1 cellular context compared by ENCODE assay signal in genomic region chr9:122394265-122395242, GRCh38.
TF ChIP-seq lines count a peak whose summit lies in the region.

No MANE protein-coding gene starts in this region.

TF ChIP-seq in K562, 482 proteins besides CTCF, POLR2A, EP300 and RAD21 (continued from another document):
- no peak for TF ChIP-seq MGA (IDR thresholded peaks at IDR 0.05)
- no peak for TF ChIP-seq MECOM (CRISPR knock-in tag; IDR thresholded peaks at IDR 0.05)
- no peak for TF ChIP-seq E2F1 (CRISPR knock-in tag; IDR thresholded peaks at IDR 0.05)
- peak; percentile 52; the same call in 1 of the 2 replicates for TF ChIP-seq JUND (IDR thresholded peaks at IDR 0.05; ENCODE audit: borderline replicate concordance, low read depth, low read length)
- peak; percentile 49; the same call in 1 of the 3 replicates for TF ChIP-seq JUND (tag; IDR thresholded peaks at IDR 0.05; ENCODE audit: borderline replicate concordance, low read depth, low read length)
- no peak for TF ChIP-seq CUX1 (CRISPR knock-in tag; IDR thresholded peaks at IDR 0.05)
- no peak for TF ChIP-seq HLTF (IDR thresholded peaks at IDR 0.05)
- no peak for TF ChIP-seq NR2C1 (IDR thresholded peaks at IDR 0.05)
- no peak for TF ChIP-seq NR2C1 (tag; IDR thresholded peaks at IDR 0.05)
- no peak for TF ChIP-seq HNRNPL (IDR thresholded peaks at IDR 0.05; ENCODE audit: low read depth, low read length)
- no peak for TF ChIP-seq RBM22 (IDR thresholded peaks at IDR 0.05; ENCODE audit: low read depth, low read length, poor library complexity, severe bottlenecking)
- TF ChIP-seq ATF3 (IDR thresholded peaks at IDR 0.05): peak; percentile 80
- TF ChIP-seq ATF3 (CRISPR knock-in tag; conservative IDR thresholded peaks at IDR 0.05): no peak
- no peak for TF ChIP-seq PREB (CRISPR knock-in tag; IDR thresholded peaks at IDR 0.05)
- TF ChIP-seq CEBPG (CRISPR knock-in tag; IDR thresholded peaks at IDR 0.05): no peak
- TF ChIP-seq CEBPG (tag; conservative IDR thresholded peaks at IDR 0.05 in 1 of 2, IDR thresholded peaks at IDR 0.05 in 1 of 2): no peak
- no peak for TF ChIP-seq FOXK1 (CRISPR knock-in tag; IDR thresholded peaks at IDR 0.05; ENCODE audit: borderline replicate concordance)
- TF ChIP-seq TFAP4 (CRISPR knock-in tag; IDR thresholded peaks at IDR 0.05; ENCODE audit: borderline replicate concordance): peak; percentile 42; the same call in 1 of the 2 replicates
- TF ChIP-seq ARID1B (IDR thresholded peaks at IDR 0.05): peak; percentile 41; the same call in 1 of the 2 replicates
- TF ChIP-seq DPF2 (IDR thresholded peaks at IDR 0.05): 0 out of 2 replicates have a peak, but pooled peaks have one; percentile 17
- TF ChIP-seq ARID2 (IDR thresholded peaks at IDR 0.05): no peak
- 0 out of 2 replicates have a peak, but pooled peaks have one; percentile 16 for TF ChIP-seq CTBP1 (IDR thresholded peaks at IDR 0.05; ENCODE audit: borderline replicate concordance)
